ENCODE assay signal across 22 cellular contexts in the genomic region with DNA sequence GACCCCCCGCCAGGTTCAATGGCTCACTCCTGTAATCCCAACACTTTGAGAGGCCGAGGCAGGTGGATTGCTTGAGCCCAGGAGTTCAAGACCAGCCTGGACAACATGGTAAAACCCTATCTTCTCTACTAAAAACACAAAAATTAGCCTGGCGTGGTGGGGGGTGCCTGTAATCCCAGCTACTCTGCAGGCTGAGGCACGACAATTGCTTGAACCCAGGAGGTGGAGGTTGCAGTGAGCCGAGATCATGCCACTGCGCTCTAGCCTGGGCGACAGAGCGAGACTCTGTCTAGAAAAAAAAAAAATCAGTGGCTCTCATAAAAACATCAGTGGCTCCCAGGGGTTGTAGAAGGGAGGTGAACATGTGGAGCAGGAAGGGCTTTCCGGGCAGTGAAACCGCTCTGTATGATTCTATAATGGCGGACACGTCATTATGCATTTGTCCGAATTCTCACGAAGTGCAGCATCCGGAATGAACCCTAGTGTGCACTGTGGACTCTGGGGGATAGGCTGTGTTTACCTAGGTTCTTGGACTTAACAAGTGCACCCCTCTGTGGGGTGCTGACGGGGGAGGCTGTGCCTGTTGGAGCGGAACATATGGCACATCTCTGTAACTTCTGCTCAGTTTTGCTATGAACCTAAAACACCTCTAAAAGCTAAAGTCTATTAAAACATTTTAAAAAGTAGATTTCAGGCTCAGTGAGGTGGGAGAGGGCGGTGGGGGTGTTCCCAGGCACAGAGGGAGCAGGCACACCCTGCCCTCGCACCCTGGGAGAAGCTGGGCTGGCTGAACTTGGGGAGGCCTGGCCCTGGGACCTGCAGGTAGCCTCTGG. TPM values are rescaled to one million over a fixed set of nuclear protein-coding genes. Genes with fewer than 3 reads are reported as not detected.
"Had no signal": no experiment of that assay in that cellular context is flagged by ENCODE, and none has a peak within 500 bp of the region (broad histone marks: within the 10 kb centered on the region; RNA-seq: fewer than 3 reads in every experiment).

No MANE protein-coding gene starts in this region.

- H3K36me3 Mint-ChIP-seq: activated CD8-positive, alpha-beta memory T cell treated with anti-CD3 and anti-CD28 coated beads, Interleukin-2, amount 10 ng/mL, durations not matched to agents 7 days and 5 days; activated naive CD4-positive, alpha-beta T cell treated with anti-CD3 and anti-CD28 coated beads, Interleukin-2, amount 50 U/mL, for 72 hours; memory B cell had no signal

- H3K4me3 Mint-ChIP-seq: activated CD4-positive, alpha-beta T cell treated with anti-CD3 and anti-CD28 coated beads, Interleukin-2, amount 10 ng/mL, durations not matched to agents 7 days and 5 days; activated CD8-positive, alpha-beta memory T cell treated with anti-CD3 and anti-CD28 coated beads, Interleukin-2, amount 10 ng/mL, durations not matched to agents 7 days and 5 days; activated CD8-positive, alpha-beta T cell treated with anti-CD3 and anti-CD28 coated beads for 36 hours; central memory CD8-positive, alpha-beta T cell; memory B cell; neural crest cell; T-helper 2 cell treated with Interferon-gamma antibody and Interleukin-4, amounts not matched to agents 5 μg/mL and 100 μg/mL, for 36 hours had no signal

- H3K27me3 ChIP-seq: breast epithelium, colonic mucosa, heart left ventricle, testis, upper lobe of left lung had no signal

- H3K27me3 Mint-ChIP-seq: activated CD4-positive, alpha-beta T cell treated with anti-CD3 and anti-CD28 coated beads, Interleukin-2, amount 10 ng/mL, durations not matched to agents 7 days and 5 days had no signal

- ATAC-seq: activated CD4-positive, CD25-positive, alpha-beta regulatory T cell treated with anti-CD3 and anti-CD28 coated beads, Interleukin-2, amount 50 U/mL, for 24 hours; activated CD8-positive, alpha-beta memory T cell treated with anti-CD3 and anti-CD28 coated beads, Interleukin-2, amount 10 ng/mL, durations not matched to agents 7 days and 5 days; activated CD8-positive, alpha-beta T cell treated with anti-CD3 and anti-CD28 coated beads for 36 hours; activated naive CD4-positive, alpha-beta T cell treated with anti-CD3 and anti-CD28 coated beads, Interleukin-2, amount 50 U/mL, for 72 hours; gastroesophageal sphincter; heart left ventricle had no signal

- H3K4me3 ChIP-seq: breast epithelium, colonic mucosa, gastroesophageal sphincter, heart left ventricle, testis, upper lobe of left lung had no signal

- H3K9me3 ChIP-seq: breast epithelium, colonic mucosa, gastroesophageal sphincter, heart left ventricle, testis, upper lobe of left lung had no signal

- DNase-seq: activated CD4-positive, alpha-beta T cell treated with anti-CD3 and anti-CD28 coated beads, Interleukin-2, amount 10 ng/mL, durations not matched to agents 7 days and 5 days; activated CD8-positive, alpha-beta memory T cell treated with anti-CD3 and anti-CD28 coated beads, Interleukin-2, amount 10 ng/mL, durations not matched to agents 7 days and 5 days; activated CD8-positive, alpha-beta T cell treated with anti-CD3 and anti-CD28 coated beads for 36 hours; activated effector memory CD4-positive, alpha-beta T cell treated with anti-CD3 and anti-CD28 coated beads, Interleukin-2, amount 50 U/mL, for 16 hours; activated T-cell treated with anti-CD3 and anti-CD28 coated beads for 4 hours; aorta; colonic mucosa; heart left ventricle; stimulated activated CD4-positive, alpha-beta T cell treated with anti-CD3 and anti-CD28 coated beads, Interleukin-2, amount 100 ng/mL, for 48 hours; stimulated activated CD8-positive, alpha-beta memory T cell treated with anti-CD3 and anti-CD28 coated beads, Interleukin-4, amount 100 ng/mL, for 48 hours; stimulated activated naive CD4-positive, alpha-beta T cell; testis; upper lobe of left lung had no signal

- H3K27ac ChIP-seq: breast epithelium, colonic mucosa, gastroesophageal sphincter, testis, upper lobe of left lung had no signal

- H3K4me1 Mint-ChIP-seq: activated CD4-positive, alpha-beta T cell treated with anti-CD3 and anti-CD28 coated beads, Interleukin-2, amount 10 ng/mL, durations not matched to agents 7 days and 5 days; central memory CD8-positive, alpha-beta T cell had no signal

- H3K4me1 ChIP-seq: breast epithelium, colonic mucosa had no signal

- H3K36me3 ChIP-seq: breast epithelium, colonic mucosa, gastroesophageal sphincter, heart left ventricle, upper lobe of left lung had no signal

- H3K27ac Mint-ChIP-seq: activated CD4-positive, alpha-beta T cell treated with anti-CD3 and anti-CD28 coated beads, Interleukin-2, amount 10 ng/mL, durations not matched to agents 7 days and 5 days; activated CD8-positive, alpha-beta memory T cell treated with anti-CD3 and anti-CD28 coated beads, Interleukin-2, amount 10 ng/mL, durations not matched to agents 7 days and 5 days; activated CD8-positive, alpha-beta T cell treated with anti-CD3 and anti-CD28 coated beads for 36 hours; activated naive CD4-positive, alpha-beta T cell treated with anti-CD3 and anti-CD28 coated beads, Interleukin-2, amount 50 U/mL, for 72 hours; memory B cell; progenitor cell of endocrine pancreas; T-helper 2 cell treated with Interferon-gamma antibody and Interleukin-4, amounts not matched to agents 5 μg/mL and 100 μg/mL, for 36 hours had no signal

- H3K9me3 Mint-ChIP-seq: activated CD4-positive, alpha-beta T cell treated with anti-CD3 and anti-CD28 coated beads, Interleukin-2, amount 10 ng/mL, durations not matched to agents 7 days and 5 days; activated CD8-positive, alpha-beta T cell treated with anti-CD3 and anti-CD28 coated beads for 36 hours; activated naive CD4-positive, alpha-beta T cell treated with anti-CD3 and anti-CD28 coated beads, Interleukin-2, amount 50 U/mL, for 72 hours; central memory CD8-positive, alpha-beta T cell; memory B cell; neural crest cell; T-helper 2 cell treated with Interferon-gamma antibody and Interleukin-4, amounts not matched to agents 5 μg/mL and 100 μg/mL, for 36 hours had no signal

RNA-seq across cellular contexts. Expression of a gene that starts 49.1 kb away (rescaled TPM):
- total RNA-seq: activated CD4-positive, alpha-beta T cell treated with anti-CD3 and anti-CD28 coated beads, Interleukin-2, amount 10 ng/mL, durations not matched to agents 7 days and 5 days had no signal

RNA-seq across cellular contexts. Expression of a gene that starts 58.2 kb away (rescaled TPM):
- total RNA-seq: activated CD4-positive, alpha-beta T cell treated with anti-CD3 and anti-CD28 coated beads, Interleukin-2, amount 10 ng/mL, durations not matched to agents 7 days and 5 days; activated CD8-positive, alpha-beta memory T cell treated with anti-CD3 and anti-CD28 coated beads, Interleukin-2, amount 10 ng/mL, durations not matched to agents 7 days and 5 days; activated CD8-positive, alpha-beta T cell treated with anti-CD3 and anti-CD28 coated beads for 36 hours; activated naive CD4-positive, alpha-beta T cell treated with anti-CD3 and anti-CD28 coated beads, Interleukin-2, amount 50 U/mL, for 72 hours had no signal
